Comparison of ENCODE assay signal across 13 cellular contexts in genomic region chr3:30231277-30232141, GRCh38.
DNase-seq lines count a peak whose midpoint lies in the region; ATAC-seq and TF ChIP-seq lines count a peak whose summit lies in the region.
"Had no signal": no experiment of that assay in that cellular context is flagged by ENCODE, and none has a peak within 500 bp of the region (broad histone marks: within the 10 kb centered on the region; RNA-seq: fewer than 3 reads in every experiment).

No MANE protein-coding gene starts in this region.

- WGBS in GM23248 (ENCODE audit: low coverage in 1 of 2, low lambda C conversion rate in 2 of 2, missing lambda C conversion rate in 2 of 2), 2 experiments, result 51 to 56% methylated on average over 3 of the region's 3 CpGs
- WGBS in smooth muscle cell (ENCODE audit: low lambda C conversion rate), result 78% methylated on average over 3 of the region's 3 CpGs
- 82 to 89% (median 84%) methylated on average over 3 of the region's 3 CpGs for WGBS in adrenal gland, 4 donors

- H3K9me2 ChIP-seq in GM23248 (ENCODE audit: insufficient read depth), result no peaks in the 10 kb centered on the region

- H3K9ac ChIP-seq in GM23248, result no peak overlapping the region
- H3K9ac ChIP-seq in smooth muscle cell (ENCODE audit: low read depth), result peak overlapping the region; percentile 3
- H3K9ac ChIP-seq: KMS-11 had no signal

- DNase-seq in GM23248, result peak; percentile 71
- DNase-seq in astrocyte of the hippocampus (ENCODE audit: low read depth, low spot score), result peak; percentile 28
- no peak for DNase-seq in left ventricle myocardium inferior
- no peak for DNase-seq in smooth muscle cell (lab: John Stamatoyannopoulos, UW; ENCODE audit: unreplicated experiment)
- DNase-seq in tibial artery, result no peak
- no peak for DNase-seq in adrenal gland
- DNase-seq: activated effector memory CD4-positive, alpha-beta T cell treated with anti-CD3 and anti-CD28 coated beads, Interleukin-2, amount 50 U/mL, for 16 hours; stimulated activated CD4-positive, alpha-beta T cell treated with anti-CD3 and anti-CD28 coated beads, Interleukin-4, amount 100 ng/mL, for 4 hours; WERI-Rb-1 had no signal

- H3F3A ChIP-seq in GM23248 (ENCODE audit: insufficient read depth) (peaks cover 47% of the 10 kb centered on the region), smooth muscle cell (ENCODE audit: low read depth) (peaks cover 10% of the 10 kb centered on the region)

- no peaks in the 10 kb centered on the region for H3K27me3 ChIP-seq in GM23248 (replicated peaks; ENCODE audit: insufficient read depth)
- no peaks in the 10 kb centered on the region for H3K27me3 ChIP-seq in left ventricle myocardium inferior (ENCODE audit: low read depth)
- no peaks in the 10 kb centered on the region for H3K27me3 ChIP-seq in smooth muscle cell (ENCODE audit: low read depth)
- no peaks in the 10 kb centered on the region for H3K27me3 ChIP-seq in tibial artery
- no peaks in the 10 kb centered on the region for H3K27me3 ChIP-seq in adrenal gland

- TF ChIP-seq CTCF in left ventricle myocardium inferior (IDR thresholded peaks at IDR 0.05; ENCODE audit: borderline replicate concordance) (no peak), smooth muscle cell (IDR thresholded peaks at IDR 0.05; ENCODE audit: borderline replicate concordance, insufficient read depth, poor library complexity, severe bottlenecking) (no peak), tibial artery (IDR thresholded peaks at IDR 0.05) (no peak), adrenal gland (IDR thresholded peaks at IDR 0.05) (no peak)

- peak overlapping the region; percentile 44 for H3K4me2 ChIP-seq in GM23248 (ENCODE audit: unreplicated experiment)
- peak overlapping the region; percentile 50 for H3K4me2 ChIP-seq in smooth muscle cell
- H3K4me2 ChIP-seq: KMS-11 had no signal

- ATAC-seq in GM19328 (IDR thresholded peaks at IDR 0.05; ENCODE audit: unreplicated experiment) (no peak), GM21515 (IDR thresholded peaks at IDR 0.05; ENCODE audit: unreplicated experiment) (no peak)

- intact Hi-C loops in left ventricle myocardium inferior (cut with micrococcal nuclease) (no loop called here), tibial artery (cut with DNase I; ENCODE audit: low total_unique reads) (no loop called here), adrenal gland (cut with DNase I) (no loop called here)

- H3K9me3 ChIP-seq in GM23248 (ENCODE audit: low read depth), result no peaks in the 10 kb centered on the region
- no peaks in the 10 kb centered on the region for H3K9me3 ChIP-seq in left ventricle myocardium inferior (replicated peaks)
- no peaks in the 10 kb centered on the region for H3K9me3 ChIP-seq in smooth muscle cell (replicated peaks; ENCODE audit: low read depth)
- H3K9me3 ChIP-seq in tibial artery, result no peaks in the 10 kb centered on the region
- no peaks in the 10 kb centered on the region for H3K9me3 ChIP-seq in adrenal gland (replicated peaks in 1 of 3)

- no peaks in the 10 kb centered on the region for H3K36me3 ChIP-seq in GM23248 (ENCODE audit: low read depth)
- no peaks in the 10 kb centered on the region for H3K36me3 ChIP-seq in left ventricle myocardium inferior
- H3K36me3 ChIP-seq in smooth muscle cell (ENCODE audit: low read depth), result no peaks in the 10 kb centered on the region
- no peaks in the 10 kb centered on the region for H3K36me3 ChIP-seq in tibial artery
- no peaks in the 10 kb centered on the region for H3K36me3 ChIP-seq in adrenal gland (replicated peaks in 1 of 2)
- H3K36me3 ChIP-seq: WERI-Rb-1 had no signal

- H2AFZ ChIP-seq in GM23248 (no peak overlapping the region), smooth muscle cell (ENCODE audit: low read depth) (no peak overlapping the region)

- H3K4me3 ChIP-seq in GM23248 (peak overlapping the region; percentile 10; the same call in 1 of the 2 replicates), left ventricle myocardium inferior (no peak overlapping the region), smooth muscle cell (no peak overlapping the region), tibial artery (no peak overlapping the region), adrenal gland (no peak overlapping the region)

- H3K79me2 ChIP-seq in GM23248 (ENCODE audit: insufficient read depth) (no peaks in the 10 kb centered on the region), smooth muscle cell (ENCODE audit: low read depth) (no peaks in the 10 kb centered on the region)

- H3K4me1 ChIP-seq in GM23248 (ENCODE audit: insufficient read depth) (peaks cover 57% of the 10 kb centered on the region), left ventricle myocardium inferior (peaks cover 74% of the 10 kb centered on the region), smooth muscle cell (ENCODE audit: low read depth) (peaks cover 18% of the 10 kb centered on the region), tibial artery (peaks cover 0 to 38% (median 17%) of the 10 kb centered on the region in 4 donors), adrenal gland (replicated peaks in 1 of 2) (peaks cover 3 to 25% of the 10 kb centered on the region in 2 donors)

- TF ChIP-seq POLR2A in adrenal gland (IDR thresholded peaks at IDR 0.05), result no peak

- H3K27ac ChIP-seq in GM23248 (peak overlapping the region; percentile 62), left ventricle myocardium inferior (replicated peaks) (peak overlapping the region; percentile 77), smooth muscle cell (ENCODE audit: low read depth) (peak overlapping the region; percentile 52), tibial artery (peak overlapping the region in 1 of 2 donors; percentile 30), adrenal gland (peak overlapping the region in 2 of 5 donors; percentile 35 to 41)
- H3K27ac ChIP-seq: epithelial cell of prostate, KMS-11, WERI-Rb-1 had no signal

- H4K20me1 ChIP-seq in GM23248 (ENCODE audit: insufficient read depth) (no peaks in the 10 kb centered on the region), smooth muscle cell (ENCODE audit: low read depth) (no peaks in the 10 kb centered on the region)

- in situ Hi-C loops in GM23248 (cut with MboI), result no loop called here

Comparison
In these comparisons a context has a peak if more than half of its experiments do, and no peak if none do; other contexts are left out.
1. DNase-seq: peak in GM23248 (single experiment) and astrocyte of the hippocampus (single experiment); none in left ventricle myocardium inferior (single experiment), smooth muscle cell (single experiment), tibial artery (0 of 2) and adrenal gland (0 of 7).